10 cellular contexts compared by ENCODE assay signal in genomic region chr2:8803658-8804379, GRCh38. TPM values are rescaled to one million over a fixed set of nuclear protein-coding genes. Genes with fewer than 3 reads are reported as not detected.
DNase-seq lines count a peak whose midpoint lies in the region; ATAC-seq and TF ChIP-seq lines count a peak whose summit lies in the region.
"Had no signal": no experiment of that assay in that cellular context is flagged by ENCODE, and none has a peak within 500 bp of the region (broad histone marks: within the 10 kb centered on the region; RNA-seq: fewer than 3 reads in every experiment).

No MANE protein-coding gene starts in this region.

- no peaks in the 10 kb centered on the region for H3K36me3 Mint-ChIP-seq in glutamatergic neuron (ENCODE audit: unreplicated experiment)

- H3K9me3 Mint-ChIP-seq in glutamatergic neuron (ENCODE audit: unreplicated experiment), result no peaks in the 10 kb centered on the region

- peak overlapping the region; percentile 81 for H3K27ac ChIP-seq in psoas muscle
- H3K27ac ChIP-seq: parathyroid adenoma had no signal

- TF ChIP-seq CTCF in psoas muscle (IDR thresholded peaks at IDR 0.05), result no peak
- no peak for TF ChIP-seq CTCF in glutamatergic neuron (IDR thresholded peaks at IDR 0.05; ENCODE audit: partially characterized antibody, unreplicated experiment)

- no peak overlapping the region for H3K27ac Mint-ChIP-seq in glutamatergic neuron (ENCODE audit: unreplicated experiment)

- H3K9me3 ChIP-seq in psoas muscle, result no peaks in the 10 kb centered on the region
- H3K9me3 ChIP-seq: Peyer's patch had no signal

- intact Hi-C loops in psoas muscle (cut with DNase I), result no loop called here

- H3K27me3 ChIP-seq in psoas muscle (ENCODE audit: insufficient read depth in 3 of 3, low read length in 2 of 3), result no peaks in the 10 kb centered on the region
- H3K27me3 ChIP-seq: Peyer's patch had no signal

- peaks cover 29% of the 10 kb centered on the region for H3K4me1 ChIP-seq in psoas muscle
- H3K4me1 ChIP-seq: parathyroid adenoma, Peyer's patch had no signal

- ATAC-seq in GM19025 (IDR thresholded peaks at IDR 0.05; ENCODE audit: low read depth, unreplicated experiment), result peak; percentile 99
- ATAC-seq in HG03103 (IDR thresholded peaks at IDR 0.05; ENCODE audit: low read depth, unreplicated experiment), result peak; percentile 98
- peak; percentile 97 to 99 (median 98) for ATAC-seq in psoas muscle

- no peak overlapping the region for H3K4me3 ChIP-seq in psoas muscle
- H3K4me3 ChIP-seq: Peyer's patch had no signal

- H3K4me1 Mint-ChIP-seq in glutamatergic neuron (ENCODE audit: low read depth, unreplicated experiment), result no peaks in the 10 kb centered on the region

- 34 to 60% (median 43%) methylated on average over 3 of the region's 3 CpGs for WGBS in psoas muscle, 3 donors

- no peak overlapping the region for H3K4me3 Mint-ChIP-seq in glutamatergic neuron (ENCODE audit: unreplicated experiment)

- DNase-seq in COLO829 (ENCODE audit: low spot score) (peak; percentile 72), RPMI7951 (ENCODE audit: low read depth) (peak; percentile 85), cerebellum (ENCODE audit: low spot score) (peak; percentile 4), psoas muscle (peak; percentile 47 to 80), glutamatergic neuron (no peak), medulla oblongata (ENCODE audit: extremely low spot score) (no peak)

- peaks cover 2% of the 10 kb centered on the region for H3K27me3 Mint-ChIP-seq in glutamatergic neuron (ENCODE audit: unreplicated experiment)

- H3K36me3 ChIP-seq in psoas muscle (ENCODE audit: insufficient read depth in 1 of 2, low read depth in 1 of 2), result peaks cover 0 to 75% of the 10 kb centered on the region in 2 donors

RNA-seq across cellular contexts. Expression of gene KIDINS220, which starts 33.6 kb away (rescaled TPM):
- 22.2 and 23.8 TPM in 2 replicates for total RNA-seq in RPMI7951 (2014; rRNA removed; shearing (Covaris generic))
- total RNA-seq in cerebellum (454 TPM), psoas muscle (10 to 100 TPM; 40.4 to 52.0 (median 46.5) TPM), glutamatergic neuron (ENCODE audit: unreplicated experiment) (188 TPM)
- 10 to 100 TPM in 2 of 3 donors, 1 to 10 TPM in 1; 7.5 to 29.1 (median 10.9) TPM for polyA plus RNA-seq in psoas muscle

Comparison
In these comparisons a context has a peak if more than half of its experiments do, and no peak if none do; other contexts are left out.
1. DNase-seq: peak in COLO829 (single experiment), RPMI7951 (single experiment), cerebellum (single experiment) and psoas muscle (2 of 2); none in glutamatergic neuron (single experiment) and medulla oblongata (single experiment).
2. Peak in every context shown above with its lines, with median percentiles within 50 percentile points of each other: ATAC-seq.